Comparison of ENCODE assay signal across 16 cellular contexts in genomic region chr6:125307150-125307838, GRCh38. TPM values are rescaled to one million over a fixed set of nuclear protein-coding genes. Genes with fewer than 3 reads are reported as not detected.
DNase-seq lines count a peak whose midpoint lies in the region; ATAC-seq and TF ChIP-seq lines count a peak whose summit lies in the region.
"Had no signal": no experiment of that assay in that cellular context is flagged by ENCODE, and none has a peak within 500 bp of the region (broad histone marks: within the 10 kb centered on the region; RNA-seq: fewer than 3 reads in every experiment).

No MANE protein-coding gene starts in this region.

- peaks cover 8% of the 10 kb centered on the region for H3K4me1 ChIP-seq in parathyroid adenoma

- H3K27me3 ChIP-seq in parathyroid adenoma (ENCODE audit: control insufficient read depth, insufficient read depth, low read length), result no peaks in the 10 kb centered on the region

- no peaks in the 10 kb centered on the region for H3K9me3 ChIP-seq in parathyroid adenoma (ENCODE audit: control insufficient read depth, low read length)

- TF ChIP-seq CTCF in HFFc6 (IDR thresholded peaks at IDR 0.05) (no peak), RWPE1 (conservative IDR thresholded peaks at IDR 0.05; ENCODE audit: low read depth) (no peak), fibroblast of mammary gland (conservative IDR thresholded peaks at IDR 0.05; ENCODE audit: control insufficient read depth, insufficient read depth, low read depth, low read length) (no peak), parathyroid adenoma (IDR thresholded peaks at IDR 0.05) (no peak)

- no peaks in the 10 kb centered on the region for H3K79me2 ChIP-seq in parathyroid adenoma

- POLR2A ChIA-PET in RWPE1 (lab: Yijun Ruan, JAX; ENCODE audit: low non-redundant PET), result no interaction called here

- peaks cover 3% of the 10 kb centered on the region; the same call in 1 of the 2 replicates for H3K9me3 Mint-ChIP-seq in HFFc6
- peaks cover 3% of the 10 kb centered on the region for H3K9me3 Mint-ChIP-seq in activated T-helper 1 cell treated with anti-CD3 and anti-CD28 coated beads, Interleukin-12 subunit alpha, Interleukin-12 subunit beta, Interleukin-2, Interleukin-4 antibody, amounts not matched to agents 30 ng/mL and 10 ng/mL and 1 ng/mL, durations not matched to agents 14 hours and 24 hours and 36 hours

- no peak overlapping the region for H3K9ac ChIP-seq in parathyroid adenoma

- no peak overlapping the region for H2AFZ ChIP-seq in parathyroid adenoma
- H2AFZ ChIP-seq: PC-9 had no signal

- H3K27ac ChIP-seq in RWPE1 (no peak overlapping the region), parathyroid adenoma (no peak overlapping the region)
- H3K27ac ChIP-seq: PC-9 had no signal

- H3K36me3 ChIP-seq in parathyroid adenoma (ENCODE audit: control insufficient read depth, insufficient read depth, low read length), result no peaks in the 10 kb centered on the region

- no peak overlapping the region for H3K27ac Mint-ChIP-seq in HFFc6
- H3K27ac Mint-ChIP-seq in activated T-helper 1 cell treated with anti-CD3 and anti-CD28 coated beads, Interleukin-12 subunit alpha, Interleukin-12 subunit beta, Interleukin-2, Interleukin-4 antibody, amounts not matched to agents 30 ng/mL and 10 ng/mL and 1 ng/mL, durations not matched to agents 14 hours and 24 hours and 36 hours, result no peak overlapping the region

- CTCF ChIA-PET in RWPE1 (lab: Yijun Ruan, JAX), result interaction anchor here (0.6 to 1.0 kb wide), 2 partner anchors 156 to 449 kb away, joined by 3 read pairs; no protein-coding TSS in a partner anchor

- H3K4me3 ChIP-seq in fibroblast of mammary gland (ENCODE audit: control insufficient read depth, low read depth, low read length) (no peak overlapping the region), parathyroid adenoma (ENCODE audit: low read depth, low read length) (no peak overlapping the region)
- H3K4me3 ChIP-seq: PC-9 had no signal

- H3K4me3 Mint-ChIP-seq in HFFc6, result no peak overlapping the region
- no peak overlapping the region for H3K4me3 Mint-ChIP-seq in activated T-helper 1 cell treated with anti-CD3 and anti-CD28 coated beads, Interleukin-12 subunit alpha, Interleukin-12 subunit beta, Interleukin-2, Interleukin-4 antibody, amounts not matched to agents 30 ng/mL and 10 ng/mL and 1 ng/mL, durations not matched to agents 14 hours and 24 hours and 36 hours

- H3K4me1 Mint-ChIP-seq in HFFc6 (ENCODE audit: low read depth), result peaks cover 30% of the 10 kb centered on the region
- peaks cover 24% of the 10 kb centered on the region for H3K4me1 Mint-ChIP-seq in activated T-helper 1 cell treated with anti-CD3 and anti-CD28 coated beads, Interleukin-12 subunit alpha, Interleukin-12 subunit beta, Interleukin-2, Interleukin-4 antibody, amounts not matched to agents 30 ng/mL and 10 ng/mL and 1 ng/mL, durations not matched to agents 14 hours and 24 hours and 36 hours (ENCODE audit: low read depth)

- peaks cover 5% of the 10 kb centered on the region for H3K27me3 Mint-ChIP-seq in HFFc6 (ENCODE audit: insufficient read depth)
- peaks cover 22% of the 10 kb centered on the region for H3K27me3 Mint-ChIP-seq in activated T-helper 1 cell treated with anti-CD3 and anti-CD28 coated beads, Interleukin-12 subunit alpha, Interleukin-12 subunit beta, Interleukin-2, Interleukin-4 antibody, amounts not matched to agents 30 ng/mL and 10 ng/mL and 1 ng/mL, durations not matched to agents 14 hours and 24 hours and 36 hours (ENCODE audit: insufficient read depth)

- intact Hi-C loops in sciatic nerve (cut with DNase I), result no loop called here
- intact Hi-C loops in activated T-helper 1 cell treated with anti-CD3 and anti-CD28 coated beads, Interleukin-12 subunit alpha, Interleukin-12 subunit beta, Interleukin-2, Interleukin-4 antibody, amounts not matched to agents 30 ng/mL and 10 ng/mL and 1 ng/mL, durations not matched to agents 14 hours and 24 hours and 36 hours (cut with micrococcal nuclease), result no loop called here

- DNase-seq in HFFc6 (peak; percentile 9), RWPE1 (ENCODE audit: low spot score) (peak; percentile 42), fibroblast of mammary gland (ENCODE audit: low read depth) (peak; percentile 12), sciatic nerve (ENCODE audit: low spot score) (no peak)
- no peak for DNase-seq in activated T-helper 1 cell treated with anti-CD3 and anti-CD28 coated beads, Interleukin-12 subunit alpha, Interleukin-12 subunit beta, Interleukin-2, Interleukin-4 antibody, amounts not matched to agents 30 ng/mL and 10 ng/mL and 1 ng/mL, durations not matched to agents 14 hours and 24 hours and 36 hours (ENCODE audit: low spot score)
- DNase-seq: activated CD4-positive, alpha-beta T cell treated with anti-CD3 and anti-CD28 coated beads for 4 hours; C1 segment of cervical spinal cord; effector CD4-positive, alpha-beta T cell; NCI-H1105; NCI-H345; stimulated activated naive CD4-positive, alpha-beta T cell; T-helper 1 cell had no signal

- peaks cover 8% of the 10 kb centered on the region; the same call in 1 of the 2 replicates for H3K36me3 Mint-ChIP-seq in HFFc6 (ENCODE audit: low read depth)
- peaks cover under 1% of the 10 kb centered on the region for H3K36me3 Mint-ChIP-seq in activated T-helper 1 cell treated with anti-CD3 and anti-CD28 coated beads, Interleukin-12 subunit alpha, Interleukin-12 subunit beta, Interleukin-2, Interleukin-4 antibody, amounts not matched to agents 30 ng/mL and 10 ng/mL and 1 ng/mL, durations not matched to agents 14 hours and 24 hours and 36 hours (ENCODE audit: low read depth)

- ATAC-seq in GM21717 (IDR thresholded peaks at IDR 0.05; ENCODE audit: unreplicated experiment) (no peak), HG03460 (IDR thresholded peaks at IDR 0.05; ENCODE audit: unreplicated experiment) (no peak), sciatic nerve (no peak)

- peak overlapping the region; percentile 15 for H3K4me2 ChIP-seq in parathyroid adenoma (ENCODE audit: low read length)
- H3K4me2 ChIP-seq: PC-9 had no signal

RNA-seq across cellular contexts. Expression of gene HDDC2, which starts 5.5 kb away (rescaled TPM):
- total RNA-seq in HFFc6 (2021; fragmentation: NEBNext Ultra II Directional; extraction: Animal tissue kit (Norgen Biotek cat#: 25700)), result 10 to 100 TPM; 50.0 to 59.3 (median 57.8) TPM
- total RNA-seq in sciatic nerve, result 58.4 TPM
- total RNA-seq in activated T-helper 1 cell treated with anti-CD3 and anti-CD28 coated beads, Interleukin-12 subunit alpha, Interleukin-12 subunit beta, Interleukin-2, Interleukin-4 antibody, amounts not matched to agents 30 ng/mL and 10 ng/mL and 1 ng/mL, durations not matched to agents 14 hours and 24 hours and 36 hours, result 79.7 and 82.4 TPM in 2 replicates

Comparison
In these comparisons a context has a peak if more than half of its experiments do, and no peak if none do; other contexts are left out.
1. DNase-seq: peak in HFFc6 (single experiment), RWPE1 (single experiment) and fibroblast of mammary gland (single experiment); none in sciatic nerve (single experiment) and activated T-helper 1 cell treated with anti-CD3 and anti-CD28 coated beads, Interleukin-12 subunit alpha, Interleukin-12 subunit beta, Interleukin-2, Interleukin-4 antibody, amounts not matched to agents 30 ng/mL and 10 ng/mL and 1 ng/mL, durations not matched to agents 14 hours and 24 hours and 36 hours (single experiment).